Comparison of ENCODE assay signal across 20 cellular contexts in genomic region chr5:169064093-169064492, GRCh38.
A peak's percentile ranks its signal among the peaks of the same experiment; 100 is the strongest.
DNase-seq lines count a peak whose midpoint lies in the region; ATAC-seq and TF ChIP-seq lines count a peak whose summit lies in the region.
"Had no signal": no experiment of that assay in that cellular context is flagged by ENCODE, and none has a peak within 500 bp of the region (broad histone marks: within the 10 kb centered on the region; RNA-seq: fewer than 3 reads in every experiment).

No MANE protein-coding gene starts in this region.

- CTCF ChIA-PET in A673 (lab: Charles Lee), result no interaction called here

- H3K36me3 Mint-ChIP-seq in nephron (ENCODE audit: low read depth), result no peaks in the 10 kb centered on the region
- H3K36me3 Mint-ChIP-seq: activated CD4-positive, alpha-beta memory T cell treated with anti-CD3 and anti-CD28 coated beads for 36 hours; naive B cell had no signal

- H3K27me3 Mint-ChIP-seq in nephron (ENCODE audit: low read depth), result peaks cover 6% of the 10 kb centered on the region

- peaks cover 72% of the 10 kb centered on the region for H3K27me3 ChIP-seq in A673 (replicated peaks; ENCODE audit: insufficient read depth, low read depth, low read length, poor library complexity)
- H3K27me3 ChIP-seq: tibial nerve had no signal

- peak; percentile 4 for DNase-seq in A673 (ENCODE audit: low spot score)
- peak; percentile 31 for DNase-seq in cerebellar cortex (ENCODE audit: low spot score)
- DNase-seq in activated CD4-positive, alpha-beta T cell treated with anti-CD3 and anti-CD28 coated beads, Interleukin-2, amount 50 U/mL, for 4 hours, result no peak
- DNase-seq in NCI-H2227 treated with DMSO at 0.1 percent for 48 hours (lab: John Stamatoyannopoulos, UW), result no peak
- DNase-seq: activated CD4-positive, alpha-beta memory T cell treated with anti-CD3 and anti-CD28 coated beads for 36 hours; amniotic stem cell; dermis blood vessel endothelial cell; GOT3; hippocampal formation; IMR-90; naive B cell; NCI-H1092 treated with DMSO at 0.1 percent for 48 hours; stimulated activated CD4-positive, alpha-beta T cell treated with anti-CD3 and anti-CD28 coated beads, Interleukin-1b, Interleukin-23, amount 100 ng/mL, for 48 hours; SW 1271 had no signal

- H3K27ac ChIP-seq in A673 (ENCODE audit: low read depth, low read length, poor library complexity, severe bottlenecking), result no peak overlapping the region

- H3K4me3 Mint-ChIP-seq in nephron, result no peak overlapping the region
- H3K4me3 Mint-ChIP-seq: activated CD4-positive, alpha-beta memory T cell treated with anti-CD3 and anti-CD28 coated beads for 36 hours; naive B cell had no signal

- TF ChIP-seq CTCF in A673 (conservative IDR thresholded peaks at IDR 0.05; ENCODE audit: low read depth, low read length) (no peak), nephron (IDR thresholded peaks at IDR 0.05; ENCODE audit: unreplicated experiment in 3 of 3) (no peak)

- BruUV-seq in A673 (replicated peaks; lab: Mats Ljungman, UMichigan), result no TSS peak

- POLR2A ChIA-PET in A673 (lab: Charles Lee; ENCODE audit: low non-redundant PET), result no interaction called here

- peaks cover 51% of the 10 kb centered on the region for H3K4me1 Mint-ChIP-seq in nephron
- H3K4me1 Mint-ChIP-seq: naive B cell had no signal

- H3K4me3 ChIP-seq in A673 (ENCODE audit: low read depth, low read length, poor library complexity, severe bottlenecking), result no peak overlapping the region
- H3K4me3 ChIP-seq: tibial nerve had no signal

- H3K9me3 ChIP-seq in A673 (ENCODE audit: low read depth, low read length, poor library complexity, severe bottlenecking), result no peaks in the 10 kb centered on the region
- H3K9me3 ChIP-seq: tibial nerve had no signal

- peak; percentile 56; the same call in 1 of the 2 replicates for TF ChIP-seq EP300 in Ishikawa (IDR thresholded peaks at IDR 0.05; ENCODE audit: borderline replicate concordance)

- H3K27ac Mint-ChIP-seq in nephron, result peak overlapping the region; percentile 5 to 91 (median 72)
- H3K27ac Mint-ChIP-seq: activated CD4-positive, alpha-beta memory T cell treated with anti-CD3 and anti-CD28 coated beads for 36 hours; naive B cell had no signal

- TF ChIP-seq RAD21 in Ishikawa (IDR thresholded peaks at IDR 0.05; ENCODE audit: low read depth), result no peak

- no peaks in the 10 kb centered on the region for H3K36me3 ChIP-seq in A673 (ENCODE audit: insufficient read depth, low read length, poor library complexity, severe bottlenecking)
- H3K36me3 ChIP-seq: tibial nerve had no signal

- H3K9me3 Mint-ChIP-seq in nephron, result no peaks in the 10 kb centered on the region
- H3K9me3 Mint-ChIP-seq: activated CD4-positive, alpha-beta memory T cell treated with anti-CD3 and anti-CD28 coated beads for 36 hours had no signal

- no peaks in the 10 kb centered on the region for H3K4me1 ChIP-seq in A673 (ENCODE audit: insufficient read depth, low read length, poor library complexity, severe bottlenecking)

- intact Hi-C loops in A673 (cut with micrococcal nuclease; ENCODE audit: unreplicated experiment), result no loop called here

- ATAC-seq in GM18868 (IDR thresholded peaks at IDR 0.05; ENCODE audit: unreplicated experiment) (no peak), HG03095 (IDR thresholded peaks at IDR 0.05; ENCODE audit: unreplicated experiment) (no peak)
- ATAC-seq: left lobe of liver had no signal

TF ChIP-seq in Ishikawa, 13 proteins besides CTCF, POLR2A, EP300 and RAD21:
- TF ChIP-seq NFIC (IDR thresholded peaks at IDR 0.05) (peak; percentile 78), CREB1 (IDR thresholded peaks at IDR 0.05; ENCODE audit: low read depth) (no peak), TEAD4 (IDR thresholded peaks at IDR 0.05) (peak; percentile 73)

Comparison
In these comparisons a context has a peak if more than half of its experiments do, and no peak if none do; other contexts are left out.
1. DNase-seq: peak in A673 (single experiment) and cerebellar cortex (single experiment); none in activated CD4-positive, alpha-beta T cell treated with anti-CD3 and anti-CD28 coated beads, Interleukin-2, amount 50 U/mL, for 4 hours (0 of 2) and NCI-H2227 treated with DMSO at 0.1 percent for 48 hours (single experiment).